17 cellular contexts compared by ENCODE assay signal in genomic region chr10:113335603-113336002, GRCh38.
A peak's percentile ranks its signal among the peaks of the same experiment; 100 is the strongest.
DNase-seq lines count a peak whose midpoint lies in the region; ATAC-seq, FAIRE-seq and TF ChIP-seq lines count a peak whose summit lies in the region.
"Had no signal": no experiment of that assay in that cellular context is flagged by ENCODE, and none has a peak within 500 bp of the region (broad histone marks: within the 10 kb centered on the region; RNA-seq: fewer than 3 reads in every experiment).

No MANE protein-coding gene starts in this region.

- H2BK120ac ChIP-seq in trophoblast cell (ENCODE audit: insufficient read depth, low read length, poor library complexity) = no peak overlapping the region

- intact Hi-C loops in gastrocnemius medialis (cut with DNase I; ENCODE audit: low total_unique reads) = no loop called here

- no peak for ATAC-seq in stimulated activated naive CD8-positive, alpha-beta T cell treated with anti-CD3 and anti-CD28 coated beads, Interleukin-15, amount 100 ng/mL, for 72 hours
- ATAC-seq in gastrocnemius medialis = no peak
- ATAC-seq: lower lobe of right lung had no signal

- no peaks in the 10 kb centered on the region for H3K9me3 Mint-ChIP-seq in stimulated activated naive CD8-positive, alpha-beta T cell treated with anti-CD3 and anti-CD28 coated beads, Interleukin-15, amount 100 ng/mL, for 72 hours
- H3K9me3 Mint-ChIP-seq: activated T-helper 2 cell treated with anti-CD3 and anti-CD28 coated beads, Interferon-gamma antibody, Interleukin-2, Interleukin-4, amounts not matched to agents 10 μg/mL and 5 μg/mL and 100 μg/mL, durations not matched to agents 14 hours and 24 hours and 36 hours had no signal

- TF ChIP-seq POLR2A in H54 (IDR thresholded peaks at IDR 0.05; ENCODE audit: low read depth, low read length) (no peak), gastrocnemius medialis (IDR thresholded peaks at IDR 0.05) (no peak)

- no peak overlapping the region for H3K9ac ChIP-seq in trophoblast cell (ENCODE audit: low read length)

- no peaks in the 10 kb centered on the region for H3K4me1 ChIP-seq in trophoblast cell (ENCODE audit: control insufficient read depth in 1 of 2, insufficient read depth in 2 of 2, low read length in 2 of 2)
- H3K4me1 ChIP-seq in gastrocnemius medialis = no peaks in the 10 kb centered on the region
- H3K4me1 ChIP-seq: lower lobe of right lung, SJCRH30, stomach had no signal

- no peak overlapping the region for H3K4ac ChIP-seq in trophoblast cell (ENCODE audit: low read depth, low read length)

- H3K14ac ChIP-seq in trophoblast cell (ENCODE audit: low read length) = no peak overlapping the region

- no peak overlapping the region for H2BK5ac ChIP-seq in trophoblast cell (ENCODE audit: low read depth, low read length, poor library complexity)

- no peaks in the 10 kb centered on the region for H3K4me1 Mint-ChIP-seq in stimulated activated naive CD8-positive, alpha-beta T cell treated with anti-CD3 and anti-CD28 coated beads, Interleukin-15, amount 100 ng/mL, for 72 hours
- H3K4me1 Mint-ChIP-seq: CD8-positive, alpha-beta memory T cell had no signal

- in situ Hi-C loops in astrocyte of the spinal cord (cut with HindIII; ENCODE audit: low sequenced_read_pairs) = no loop called here
- in situ Hi-C loops in gastrocnemius medialis (cut with MboI; ENCODE audit: low sequenced_read_pairs in 4 of 4) = no loop called here

- H3K9me3 ChIP-seq in trophoblast cell (ENCODE audit: insufficient read depth, low read depth, low read length) = peaks cover 4% of the 10 kb centered on the region
- H3K9me3 ChIP-seq in gastrocnemius medialis = peaks cover 0 to 2% (median 0%) of the 10 kb centered on the region in 3 donors
- H3K9me3 ChIP-seq: SJCRH30, stomach had no signal

- no peak overlapping the region for H2AK5ac ChIP-seq in trophoblast cell (ENCODE audit: low read length)

- no CpG with 5 or more reads among the region's 2 CpGs for whole genome bisulfite sequencing in trophoblast cell (ENCODE audit: extremely low coverage, insufficient coverage, insufficient read length)

- no peak overlapping the region for H3K27ac Mint-ChIP-seq in stimulated activated naive CD8-positive, alpha-beta T cell treated with anti-CD3 and anti-CD28 coated beads, Interleukin-15, amount 100 ng/mL, for 72 hours
- H3K27ac Mint-ChIP-seq: activated T-helper 2 cell treated with anti-CD3 and anti-CD28 coated beads, Interferon-gamma antibody, Interleukin-2, Interleukin-4, amounts not matched to agents 10 μg/mL and 5 μg/mL and 100 μg/mL, durations not matched to agents 14 hours and 24 hours and 36 hours; CD8-positive, alpha-beta memory T cell had no signal

- H4K8ac ChIP-seq in trophoblast cell (ENCODE audit: low read depth, low read length) = no peak overlapping the region

- H3K27ac ChIP-seq in trophoblast cell (ENCODE audit: low read depth, low read length) (no peak overlapping the region), gastrocnemius medialis (no peak overlapping the region)
- H3K27ac ChIP-seq: lower lobe of right lung, SJCRH30, stomach had no signal

- H3K18ac ChIP-seq in trophoblast cell (ENCODE audit: low read length) = no peak overlapping the region

- H3K4me3 Mint-ChIP-seq in stimulated activated naive CD8-positive, alpha-beta T cell treated with anti-CD3 and anti-CD28 coated beads, Interleukin-15, amount 100 ng/mL, for 72 hours = no peak overlapping the region
- H3K4me3 Mint-ChIP-seq: CD8-positive, alpha-beta memory T cell had no signal

- H3K36me3 ChIP-seq in trophoblast cell (ENCODE audit: control insufficient read depth in 1 of 2, insufficient read depth in 2 of 2, low read length in 2 of 2) (no peaks in the 10 kb centered on the region), gastrocnemius medialis (no peaks in the 10 kb centered on the region)
- H3K36me3 ChIP-seq: lower lobe of right lung, SJCRH30, stomach had no signal

- H3K23ac ChIP-seq in trophoblast cell (ENCODE audit: low read length) = no peak overlapping the region

- no peak overlapping the region for H4K91ac ChIP-seq in trophoblast cell (ENCODE audit: low read depth, low read length)

- FAIRE-seq in H54 (lab: Jason Lieb, UNC) = no peak

- H3K79me2 ChIP-seq in trophoblast cell (ENCODE audit: control insufficient read depth, insufficient read depth, low read length, poor library complexity) = no peaks in the 10 kb centered on the region

- no peak overlapping the region for H2BK12ac ChIP-seq in trophoblast cell (ENCODE audit: low read length)

- no peak overlapping the region for H4K12ac ChIP-seq in trophoblast cell (ENCODE audit: low read depth, low read length)

- TF ChIP-seq CTCF in AG10803 (conservative IDR thresholded peaks at IDR 0.05; ENCODE audit: low read length) (no peak), astrocyte of the spinal cord (IDR thresholded peaks at IDR 0.05; ENCODE audit: low read depth, low read length) (no peak), fibroblast of villous mesenchyme (IDR thresholded peaks at IDR 0.05; ENCODE audit: insufficient read depth, low read depth, low read length) (no peak), gastrocnemius medialis (IDR thresholded peaks at IDR 0.05 in 4 of 5, conservative IDR thresholded peaks at IDR 0.05 in 1 of 5) (no peak)

- H3K27me3 ChIP-seq in trophoblast cell (ENCODE audit: insufficient read depth, low read length) (no peaks in the 10 kb centered on the region), gastrocnemius medialis (no peaks in the 10 kb centered on the region)
- H3K27me3 ChIP-seq: SJCRH30, stomach had no signal

- H3K4me3 ChIP-seq in AG10803 (ENCODE audit: low read length) = no peak overlapping the region
- H3K4me3 ChIP-seq in astrocyte of the spinal cord (ENCODE audit: low read depth, low read length) = no peak overlapping the region
- H3K4me3 ChIP-seq in fibroblast of villous mesenchyme (ENCODE audit: low read depth, low read length) = no peak overlapping the region
- H3K4me3 ChIP-seq in trophoblast cell (ENCODE audit: low read depth, low read length) = no peak overlapping the region
- no peak overlapping the region for H3K4me3 ChIP-seq in gastrocnemius medialis
- H3K4me3 ChIP-seq: lower lobe of right lung, SJCRH30, stomach had no signal

- H3K4me2 ChIP-seq in trophoblast cell (ENCODE audit: low read length) = no peak overlapping the region

- no peaks in the 10 kb centered on the region for H3K79me1 ChIP-seq in trophoblast cell (ENCODE audit: low read length)

- H2AFZ ChIP-seq in trophoblast cell (ENCODE audit: insufficient read depth, low read length, poor library complexity) = no peak overlapping the region

- peak; percentile 46 for DNase-seq in AG10803 (ENCODE audit: low read depth)
- DNase-seq in H54 (ENCODE audit: insufficient read length, low spot score) = peak; percentile 9
- DNase-seq in astrocyte of the spinal cord (ENCODE audit: low read depth, low spot score) = peak; percentile 61
- peak; percentile 10 for DNase-seq in fibroblast of villous mesenchyme (ENCODE audit: low read depth)
- DNase-seq in stimulated activated naive CD8-positive, alpha-beta T cell treated with anti-CD3 and anti-CD28 coated beads, Interleukin-15, amount 100 ng/mL, for 72 hours = no peak
- no peak for DNase-seq in trophoblast cell
- DNase-seq in gastrocnemius medialis = no peak
- no peak for DNase-seq in central memory CD4-positive, alpha-beta T cell
- DNase-seq: CD8-positive, alpha-beta memory T cell; DMS79; lower lobe of right lung; NCI-H1105; NCI-H2107; NCI-H69; SJCRH30; stomach had no signal

- H3K27me3 Mint-ChIP-seq in stimulated activated naive CD8-positive, alpha-beta T cell treated with anti-CD3 and anti-CD28 coated beads, Interleukin-15, amount 100 ng/mL, for 72 hours = no peaks in the 10 kb centered on the region

Comparison
In these comparisons a context has a peak if more than half of its experiments do, and no peak if none do; other contexts are left out.
1. DNase-seq: peak in AG10803 (single experiment), H54 (single experiment), astrocyte of the spinal cord (single experiment) and fibroblast of villous mesenchyme (single experiment); none in stimulated activated naive CD8-positive, alpha-beta T cell treated with anti-CD3 and anti-CD28 coated beads, Interleukin-15, amount 100 ng/mL, for 72 hours (0 of 2), trophoblast cell (0 of 2), gastrocnemius medialis (0 of 2) and central memory CD4-positive, alpha-beta T cell (single experiment).